In genomic region chr22:39530692-39531331, GRCh38 we compare ENCODE assay signal across 8 cellular contexts. TPM values are rescaled to one million over a fixed set of nuclear protein-coding genes. Genes with fewer than 3 reads are reported as not detected.
DNase-seq lines count a peak whose midpoint lies in the region; ATAC-seq, FAIRE-seq and TF ChIP-seq lines count a peak whose summit lies in the region.

No MANE protein-coding gene starts in this region.

- H3K4me1 ChIP-seq in RWPE2 (ENCODE audit: insufficient read depth, poor library complexity, severe bottlenecking) = peaks cover 8% of the 10 kb centered on the region

- ATAC-seq in RWPE2 (ENCODE audit: low read depth) (no peak), GM18858 (IDR thresholded peaks at IDR 0.05; ENCODE audit: unreplicated experiment) (no peak)
- no peak for ATAC-seq in stimulated activated naive CD8-positive, alpha-beta T cell treated with anti-CD3 and anti-CD28 coated beads, Interleukin-15, Interleukin-2, amounts not matched to agents 100 U/mL and 50 U/mL, for 24 hours

- in situ Hi-C loops in ACHN (cut with HindIII; ENCODE audit: low pct_ligation_motif_present, low pct_unique_long_range_greater_than_20kb, low sequenced_read_pairs) = no loop called here

- H3K36me3 ChIP-seq in RWPE2 (ENCODE audit: low read depth) = peaks cover 39% of the 10 kb centered on the region

- peak; percentile 28 for FAIRE-seq in GM12891 (lab: Jason Lieb, UNC)

- H3K4me3 ChIP-seq in RWPE2 (ENCODE audit: severe bottlenecking) = no peak overlapping the region

- TF ChIP-seq POLR2A in GM12891 (IDR thresholded peaks at IDR 0.05; ENCODE audit: low read depth, low read length) = no peak
- no peak for TF ChIP-seq POLR2A in erythroblast (IDR thresholded peaks at IDR 0.05; ENCODE audit: low read length)

- TF ChIP-seq CTCF in RWPE2 (IDR thresholded peaks at IDR 0.05; ENCODE audit: poor library complexity, severe bottlenecking) = peak; percentile 22

- DNase-seq in ACHN (peak; percentile 42), GM12891 (ENCODE audit: insufficient read length, low spot score) (no peak), RWPE2 (ENCODE audit: low spot score) (no peak), erythroblast (lab: John Stamatoyannopoulos, UW) (peak; percentile 81 to 85), NCI-H774 (lab: John Stamatoyannopoulos, UW) (no peak), foreskin melanocyte (no peak)
- DNase-seq in stimulated activated naive CD8-positive, alpha-beta T cell treated with anti-CD3 and anti-CD28 coated beads, Interleukin-15, Interleukin-2, amounts not matched to agents 100 U/mL and 50 U/mL, for 24 hours = peak; percentile 39

- H3K27me3 ChIP-seq in RWPE2 (ENCODE audit: insufficient read depth, poor library complexity, severe bottlenecking) = no peaks in the 10 kb centered on the region

- H3K9me3 ChIP-seq in RWPE2 (ENCODE audit: severe bottlenecking) = no peaks in the 10 kb centered on the region

- H3K27ac ChIP-seq in RWPE2 (ENCODE audit: poor library complexity, severe bottlenecking) = no peak overlapping the region

TF ChIP-seq in GM12891, 5 proteins besides CTCF, POLR2A, EP300 and RAD21:
- TF ChIP-seq POU2F2 (IDR thresholded peaks at IDR 0.05; ENCODE audit: low read depth, low read length) (no peak), POLR2AphosphoS5 (IDR thresholded peaks at IDR 0.05; ENCODE audit: low read depth, low read length) (no peak), SPI1 (IDR thresholded peaks at IDR 0.05; ENCODE audit: low read depth, low read length) (no peak), PAX5 (IDR thresholded peaks at IDR 0.05; ENCODE audit: insufficient read depth, low read length, severe bottlenecking) (no peak), TAF1 (IDR thresholded peaks at IDR 0.05; ENCODE audit: low read depth, low read length) (no peak)

RNA-seq across cellular contexts. Expression of gene RPS19BP1, which starts 1.7 kb away (rescaled TPM):
- 62.8 TPM for polyA plus RNA-seq in GM12891 (2012; ENCODE audit: low read depth, missing spikeins)

RNA-seq across cellular contexts. Expression of gene ATF4, which starts 10.4 kb away (rescaled TPM):
- 491 TPM for polyA plus RNA-seq in GM12891 (2012; ENCODE audit: low read depth, missing spikeins)

RNA-seq across cellular contexts. Expression of gene MIEF1, which starts 28.7 kb away (rescaled TPM):
- polyA plus RNA-seq in GM12891 (2012; ENCODE audit: low read depth, missing spikeins) = 19.6 TPM

RNA-seq across cellular contexts. Expression of gene CACNA1I, which starts 39.7 kb away (rescaled TPM):
- polyA plus RNA-seq in GM12891 (2012; ENCODE audit: low read depth, missing spikeins) = not detected

Comparison
In these comparisons a context has a peak if more than half of its experiments do, and no peak if none do; other contexts are left out.
1. DNase-seq: peak in ACHN (single experiment), erythroblast (2 of 2) and stimulated activated naive CD8-positive, alpha-beta T cell treated with anti-CD3 and anti-CD28 coated beads, Interleukin-15, Interleukin-2, amounts not matched to agents 100 U/mL and 50 U/mL, for 24 hours (single experiment); none in GM12891 (single experiment), RWPE2 (single experiment), NCI-H774 (single experiment) and foreskin melanocyte (single experiment).